1 cellular context compared by ENCODE assay signal in the genomic region with DNA sequence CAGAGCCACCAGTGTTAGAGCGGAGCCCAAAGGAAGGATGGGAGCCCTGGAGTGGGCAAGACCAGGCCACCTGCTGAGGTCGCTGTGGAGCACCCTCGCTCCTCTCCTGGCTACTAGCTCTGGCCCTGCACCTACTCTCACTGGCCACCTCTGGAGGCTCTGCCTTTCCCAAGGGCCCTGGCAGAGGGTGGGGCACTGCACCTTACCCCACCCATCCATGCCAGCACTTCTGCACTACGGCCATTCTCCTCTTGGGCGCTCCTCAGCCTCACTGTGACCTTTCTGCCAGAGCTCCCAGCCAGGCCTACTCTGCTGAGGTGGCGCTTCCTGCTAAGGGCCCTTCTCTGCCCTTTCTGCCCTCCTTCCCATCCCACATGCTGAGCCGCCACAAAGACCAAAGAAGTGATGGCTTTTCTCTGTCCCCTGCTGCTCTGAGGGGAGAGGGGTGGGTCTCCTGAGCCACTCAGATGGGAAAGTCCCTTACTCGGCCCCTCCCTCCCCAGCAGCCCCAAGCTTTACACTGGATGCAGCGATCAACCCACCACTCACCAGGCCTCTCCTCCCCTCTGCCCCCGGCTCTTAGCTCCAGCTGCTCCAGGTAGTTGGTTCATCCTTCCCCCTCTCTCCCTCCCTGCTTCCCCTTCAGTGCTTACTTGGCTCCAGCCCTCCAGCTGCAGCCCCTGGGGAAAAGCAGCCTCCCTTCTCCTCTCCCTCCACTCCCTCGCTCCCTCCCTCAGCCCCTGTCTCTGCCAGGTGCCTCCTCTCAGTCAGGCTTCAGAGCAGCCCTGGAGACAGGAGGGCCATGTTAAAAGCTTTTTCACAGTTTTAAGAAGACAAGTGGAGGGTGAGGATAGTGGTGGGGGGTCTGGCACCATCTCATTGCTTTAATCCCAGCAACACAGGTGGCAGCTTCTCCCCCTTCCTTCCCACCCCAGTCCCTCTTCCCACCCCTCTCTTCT.
TF ChIP-seq lines count a peak whose summit lies in the region.

No MANE protein-coding gene starts in this region.

TF ChIP-seq in GM23338, 12 proteins besides CTCF, POLR2A, EP300 and RAD21:
- TF ChIP-seq ETS1 (IDR thresholded peaks at IDR 0.05), result no peak
- TF ChIP-seq JUNB (IDR thresholded peaks at IDR 0.05; ENCODE audit: unreplicated experiment), result no peak
- TF ChIP-seq, protein P1, sequence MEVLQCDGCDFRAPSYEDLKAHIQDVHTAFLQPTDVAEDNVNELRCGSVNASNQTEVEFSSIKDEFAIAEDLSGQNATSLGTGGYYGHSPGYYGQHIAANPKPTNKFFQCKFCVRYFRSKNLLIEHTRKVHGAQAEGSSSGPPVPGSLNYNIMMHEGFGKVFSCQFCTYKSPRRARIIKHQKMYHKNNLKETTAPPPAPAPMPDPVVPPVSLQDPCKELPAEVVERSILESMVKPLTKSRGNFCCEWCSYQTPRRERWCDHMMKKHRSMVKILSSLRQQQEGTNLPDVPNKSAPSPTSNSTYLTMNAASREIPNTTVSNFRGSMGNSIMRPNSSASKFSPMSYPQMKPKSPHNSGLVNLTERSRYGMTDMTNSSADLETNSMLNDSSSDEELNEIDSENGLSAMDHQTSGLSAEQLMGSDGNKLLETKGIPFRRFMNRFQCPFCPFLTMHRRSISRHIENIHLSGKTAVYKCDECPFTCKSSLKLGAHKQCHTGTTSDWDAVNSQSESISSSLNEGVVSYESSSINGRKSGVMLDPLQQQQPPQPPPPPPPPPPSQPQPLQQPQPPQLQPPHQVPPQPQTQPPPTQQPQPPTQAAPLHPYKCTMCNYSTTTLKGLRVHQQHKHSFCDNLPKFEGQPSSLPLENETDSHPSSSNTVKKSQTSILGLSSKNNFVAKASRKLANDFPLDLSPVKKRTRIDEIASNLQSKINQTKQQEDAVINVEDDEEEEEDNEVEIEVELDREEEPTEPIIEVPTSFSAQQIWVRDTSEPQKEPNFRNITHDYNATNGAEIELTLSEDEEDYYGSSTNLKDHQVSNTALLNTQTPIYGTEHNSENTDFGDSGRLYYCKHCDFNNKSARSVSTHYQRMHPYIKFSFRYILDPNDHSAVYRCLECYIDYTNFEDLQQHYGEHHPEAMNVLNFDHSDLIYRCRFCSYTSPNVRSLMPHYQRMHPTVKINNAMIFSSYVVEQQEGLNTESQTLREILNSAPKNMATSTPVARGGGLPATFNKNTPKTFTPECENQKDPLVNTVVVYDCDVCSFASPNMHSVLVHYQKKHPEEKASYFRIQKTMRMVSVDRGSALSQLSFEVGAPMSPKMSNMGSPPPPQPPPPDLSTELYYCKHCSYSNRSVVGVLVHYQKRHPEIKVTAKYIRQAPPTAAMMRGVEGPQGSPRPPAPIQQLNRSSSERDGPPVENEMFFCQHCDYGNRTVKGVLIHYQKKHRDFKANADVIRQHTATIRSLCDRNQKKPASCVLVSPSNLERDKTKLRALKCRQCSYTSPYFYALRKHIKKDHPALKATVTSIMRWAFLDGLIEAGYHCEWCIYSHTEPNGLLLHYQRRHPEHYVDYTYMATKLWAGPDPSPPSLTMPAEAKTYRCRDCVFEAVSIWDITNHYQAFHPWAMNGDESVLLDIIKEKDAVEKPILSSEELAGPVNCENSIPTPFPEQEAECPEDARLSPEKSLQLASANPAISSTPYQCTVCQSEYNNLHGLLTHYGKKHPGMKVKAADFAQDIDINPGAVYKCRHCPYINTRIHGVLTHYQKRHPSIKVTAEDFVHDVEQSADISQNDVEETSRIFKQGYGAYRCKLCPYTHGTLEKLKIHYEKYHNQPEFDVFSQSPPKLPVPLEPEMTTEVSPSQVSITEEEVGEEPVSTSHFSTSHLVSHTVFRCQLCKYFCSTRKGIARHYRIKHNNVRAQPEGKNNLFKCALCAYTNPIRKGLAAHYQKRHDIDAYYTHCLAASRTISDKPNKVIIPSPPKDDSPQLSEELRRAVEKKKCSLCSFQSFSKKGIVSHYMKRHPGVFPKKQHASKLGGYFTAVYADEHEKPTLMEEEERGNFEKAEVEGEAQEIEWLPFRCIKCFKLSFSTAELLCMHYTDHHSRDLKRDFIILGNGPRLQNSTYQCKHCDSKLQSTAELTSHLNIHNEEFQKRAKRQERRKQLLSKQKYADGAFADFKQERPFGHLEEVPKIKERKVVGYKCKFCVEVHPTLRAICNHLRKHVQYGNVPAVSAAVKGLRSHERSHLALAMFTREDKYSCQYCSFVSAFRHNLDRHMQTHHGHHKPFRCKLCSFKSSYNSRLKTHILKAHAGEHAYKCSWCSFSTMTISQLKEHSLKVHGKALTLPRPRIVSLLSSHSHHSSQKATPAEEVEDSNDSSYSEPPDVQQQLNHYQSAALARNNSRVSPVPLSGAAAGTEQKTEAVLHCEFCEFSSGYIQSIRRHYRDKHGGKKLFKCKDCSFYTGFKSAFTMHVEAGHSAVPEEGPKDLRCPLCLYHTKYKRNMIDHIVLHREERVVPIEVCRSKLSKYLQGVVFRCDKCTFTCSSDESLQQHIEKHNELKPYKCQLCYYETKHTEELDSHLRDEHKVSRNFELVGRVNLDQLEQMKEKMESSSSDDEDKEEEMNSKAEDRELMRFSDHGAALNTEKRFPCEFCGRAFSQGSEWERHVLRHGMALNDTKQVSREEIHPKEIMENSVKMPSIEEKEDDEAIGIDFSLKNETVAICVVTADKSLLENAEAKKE (CRISPR knock-in tag; IDR thresholded peaks at IDR 0.05), result no peak
- no peak for TF ChIP-seq ZNF114 (CRISPR knock-in tag; IDR thresholded peaks at IDR 0.05)
- no peak for TF ChIP-seq ZNF331 (CRISPR knock-in tag; IDR thresholded peaks at IDR 0.05; ENCODE audit: low read depth)
- TF ChIP-seq NANOG (IDR thresholded peaks at IDR 0.05; ENCODE audit: borderline replicate concordance), result no peak
- TF ChIP-seq STAT1 (IDR thresholded peaks at IDR 0.05; ENCODE audit: unreplicated experiment), result no peak
- no peak for TF ChIP-seq POLR2AphosphoS5 (IDR thresholded peaks at IDR 0.05; ENCODE audit: low read depth)
- no peak for TF ChIP-seq EZH2phosphoT487 (IDR thresholded peaks at IDR 0.05; ENCODE audit: unreplicated experiment)
- no peak for TF ChIP-seq CREB1 (CRISPR knock-in tag; IDR thresholded peaks at IDR 0.05; ENCODE audit: low read depth)
